Comparison of ENCODE assay signal across 20 cellular contexts in genomic region chr10:4170181-4170580, GRCh38.
"Had no signal": no experiment of that assay in that cellular context is flagged by ENCODE, and none has a peak within 500 bp of the region (broad histone marks: within the 10 kb centered on the region; RNA-seq: fewer than 3 reads in every experiment).

No MANE protein-coding gene starts in this region.

- H3K9me3 Mint-ChIP-seq: effector memory CD8-positive, alpha-beta T cell; natural killer cell had no signal

- H3K9me3 ChIP-seq: mucosa of descending colon, sigmoid colon, thoracic aorta had no signal

- H3K27me3 ChIP-seq: heart right ventricle, sigmoid colon, stomach, transverse colon had no signal

- DNase-seq: effector memory CD8-positive, alpha-beta T cell; erythroblast; heart right ventricle; hypothalamus; mammary epithelial cell; mucosa of descending colon; natural killer cell; posterior cingulate gyrus; sigmoid colon; stimulated activated CD4-positive, alpha-beta T cell treated with anti-CD3 and anti-CD28 coated beads, Interleukin-12 subunit alpha, Interleukin-12 subunit beta, amount 100 ng/mL, for 4 hours; stimulated activated naive CD4-positive, alpha-beta T cell; stomach; substantia nigra; transverse colon had no signal

- H3K4me1 Mint-ChIP-seq: natural killer cell, neural crest cell had no signal

- H3K27me3 Mint-ChIP-seq: effector memory CD8-positive, alpha-beta T cell had no signal

- H3K4me3 Mint-ChIP-seq: effector memory CD8-positive, alpha-beta T cell; natural killer cell; neural crest cell had no signal

- ATAC-seq: effector memory CD8-positive, alpha-beta T cell; heart right ventricle; left lobe of liver; mucosa of descending colon; natural killer cell had no signal

- H3K4me3 ChIP-seq: heart right ventricle, mucosa of descending colon, sigmoid colon, skin epidermis, stomach, thoracic aorta, transverse colon had no signal

- H3K36me3 ChIP-seq: heart right ventricle, sigmoid colon, stomach, thoracic aorta, transverse colon had no signal

- H3K4me1 ChIP-seq: heart right ventricle, sigmoid colon, stomach, transverse colon had no signal

- FAIRE-seq: islet of Langerhans, urothelium cell line had no signal

- H3K27ac Mint-ChIP-seq: effector memory CD8-positive, alpha-beta T cell; natural killer cell had no signal

- H3K36me3 Mint-ChIP-seq: natural killer cell had no signal

- H3K27ac ChIP-seq: heart right ventricle, sigmoid colon, skin epidermis, stomach, thoracic aorta, transverse colon had no signal
